ENCODE assay signal across 6 cellular contexts in the genomic region with DNA sequence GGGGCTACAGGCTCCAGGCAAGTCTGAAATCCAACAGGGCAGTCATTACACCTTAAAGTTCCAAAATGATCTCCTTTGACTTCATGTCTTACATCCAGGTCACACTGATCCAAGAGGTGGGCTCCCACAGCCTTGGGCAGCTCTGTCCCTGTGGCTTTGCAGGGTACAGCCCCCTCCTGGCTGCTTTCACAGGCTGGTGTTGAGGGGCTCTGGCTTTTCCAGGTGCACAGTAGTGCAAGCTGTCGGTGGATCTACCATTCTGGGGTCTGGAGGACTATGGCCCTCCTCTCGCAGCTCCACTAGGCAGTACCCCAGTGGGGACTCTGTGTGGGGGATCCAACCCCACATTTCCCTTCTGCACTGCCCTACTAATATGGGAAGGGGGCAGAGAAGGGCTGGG. TPM values are rescaled to one million over a fixed set of nuclear protein-coding genes. Genes with fewer than 3 reads are reported as not detected.
"Had no signal": no experiment of that assay in that cellular context is flagged by ENCODE, and none has a peak within 500 bp of the region (broad histone marks: within the 10 kb centered on the region; RNA-seq: fewer than 3 reads in every experiment).

No MANE protein-coding gene starts in this region.

RNA-seq across cellular contexts. Expression of a gene that starts 6.1 kb away (rescaled TPM):
- total RNA-seq: activated CD4-positive, alpha-beta memory T cell treated with anti-CD3 and anti-CD28 coated beads, Interleukin-2, amount 10 ng/mL, durations not matched to agents 7 days and 5 days; activated CD4-positive, alpha-beta T cell treated with anti-CD3 and anti-CD28 coated beads for 36 hours; activated CD8-positive, alpha-beta memory T cell treated with anti-CD3 and anti-CD28 coated beads for 36 hours; activated naive CD4-positive, alpha-beta T cell treated with anti-CD3 and anti-CD28 coated beads for 36 hours; activated T-helper 17 cell treated with anti-CD3 and anti-CD28 coated beads, Interleukin-2, amount 50 U/mL, for 72 hours; T-helper 1 cell treated with Interleukin-12 subunit alpha and Interleukin-12 subunit beta and Interleukin-4 antibody, amounts not matched to agents 30 ng/mL and 1 ng/mL, for 36 hours had no signal

RNA-seq across cellular contexts. Expression of a gene that starts 37.8 kb away (rescaled TPM):
- total RNA-seq: activated CD4-positive, alpha-beta memory T cell treated with anti-CD3 and anti-CD28 coated beads, Interleukin-2, amount 10 ng/mL, durations not matched to agents 7 days and 5 days; activated CD4-positive, alpha-beta T cell treated with anti-CD3 and anti-CD28 coated beads for 36 hours; activated naive CD4-positive, alpha-beta T cell treated with anti-CD3 and anti-CD28 coated beads for 36 hours; T-helper 1 cell treated with Interleukin-12 subunit alpha and Interleukin-12 subunit beta and Interleukin-4 antibody, amounts not matched to agents 30 ng/mL and 1 ng/mL, for 36 hours had no signal
